ENCODE assay signal across 1 cellular context in the genomic region with DNA sequence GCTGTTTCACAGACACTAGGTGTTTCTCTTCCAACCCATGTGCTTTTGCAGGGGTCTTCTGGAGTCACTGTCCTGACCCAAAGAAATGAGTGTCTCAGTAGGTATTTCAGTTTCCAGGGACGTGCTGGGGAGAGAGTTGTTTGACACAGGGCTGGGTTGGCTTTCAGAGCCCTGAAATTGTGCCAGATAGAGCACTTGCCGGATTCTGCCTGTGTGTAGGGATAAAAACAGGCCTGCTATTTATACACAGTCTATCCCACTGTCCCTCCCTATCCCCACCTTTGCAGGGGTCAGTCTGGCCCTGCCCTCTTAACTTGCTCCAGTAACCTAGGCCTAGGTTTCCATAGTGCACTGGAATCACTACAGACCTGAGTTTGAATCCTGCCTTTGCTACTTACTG.
TF ChIP-seq lines count a peak whose summit lies in the region.

No MANE protein-coding gene starts in this region.

TF ChIP-seq in GM12878, 131 proteins besides CTCF, POLR2A, EP300 and RAD21:
- no peak for TF ChIP-seq SUPT20H (IDR thresholded peaks at IDR 0.05; ENCODE audit: borderline replicate concordance, control insufficient read depth, low read depth, low read length)
- TF ChIP-seq SREBF1 (IDR thresholded peaks at IDR 0.05; ENCODE audit: low read length): no peak
